ENCODE assay signal across 12 cellular contexts in the genomic region with DNA sequence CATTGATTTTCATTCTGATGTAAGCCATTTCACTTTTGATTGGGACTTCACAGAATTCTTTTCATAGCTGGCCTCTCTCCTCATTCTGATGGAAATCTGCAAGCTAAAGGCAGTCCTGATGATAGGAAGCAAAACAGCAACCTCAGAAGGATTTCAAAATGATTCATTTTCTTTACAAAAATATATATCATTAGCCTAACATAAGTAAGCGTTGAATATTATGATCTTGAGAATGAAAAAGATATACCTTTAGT.
"Had no signal": no experiment of that assay in that cellular context is flagged by ENCODE, and none has a peak within 500 bp of the region (broad histone marks: within the 10 kb centered on the region; RNA-seq: fewer than 3 reads in every experiment).

No MANE protein-coding gene starts in this region.

- H3K27me3 ChIP-seq: adrenal gland, cardiac muscle cell, left lung, spleen, suprapubic skin had no signal

- ATAC-seq: right cardiac atrium, T-helper 17 cell had no signal

- H3K9me3 ChIP-seq: adrenal gland, prostate gland, suprapubic skin had no signal

- H3K4me1 ChIP-seq: adrenal gland, left lung, prostate gland, spleen, suprapubic skin had no signal

- FAIRE-seq: kidney had no signal

- H3K4me3 ChIP-seq: adrenal gland, cardiac muscle cell, left lung, prostate gland, spleen, suprapubic skin had no signal

- H3K36me3 ChIP-seq: adrenal gland, cardiac muscle cell, left lung, prostate gland, spleen, suprapubic skin, WERI-Rb-1 had no signal

- H3K27ac ChIP-seq: adrenal gland, cardiac muscle cell, left lung, prostate gland, spleen, suprapubic skin, WERI-Rb-1 had no signal

- DNase-seq: activated CD8-positive, alpha-beta memory T cell treated with anti-CD3 and anti-CD28 coated beads, Interleukin-2, amount 50 U/mL, for 4 hours; kidney; left lung; natural killer cell; right cardiac atrium; spleen had no signal
